29 cellular contexts compared by ENCODE assay signal in the genomic region with DNA sequence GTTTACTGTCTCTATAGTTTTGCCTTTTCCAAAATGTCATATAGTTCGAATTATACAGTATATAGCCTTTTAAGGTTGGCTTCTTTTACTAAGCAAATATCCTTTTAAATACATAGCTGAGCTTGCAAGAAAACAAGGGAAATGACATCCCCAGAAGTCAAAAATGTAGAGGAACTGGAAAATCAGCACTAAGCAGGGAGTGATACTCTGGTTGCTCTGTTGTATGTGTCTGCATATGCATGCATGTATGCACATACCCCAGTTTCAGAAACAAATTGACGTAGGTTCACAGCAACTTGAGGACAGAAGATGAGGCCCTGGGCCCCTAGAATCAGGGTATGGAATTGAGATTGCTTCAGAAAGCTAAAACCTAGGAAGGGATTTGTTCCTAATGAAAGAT.
"Had no signal": no experiment of that assay in that cellular context is flagged by ENCODE, and none has a peak within 500 bp of the region (broad histone marks: within the 10 kb centered on the region; RNA-seq: fewer than 3 reads in every experiment).

No MANE protein-coding gene starts in this region.

- H3K4me3 Mint-ChIP-seq: activated B cell treated with CpG ODN at 0.5 μM for 24 hours; activated CD4-positive, alpha-beta T cell treated with anti-CD3 and anti-CD28 coated beads, Interleukin-2, amount 10 ng/mL, durations not matched to agents 24 days and 14 days; activated CD8-positive, alpha-beta memory T cell treated with anti-CD3 and anti-CD28 coated beads, Interleukin-2, amount 10 ng/mL, durations not matched to agents 7 days and 5 days; activated naive CD4-positive, alpha-beta T cell treated with anti-CD3 and anti-CD28 coated beads, Interleukin-2, amount 50 U/mL, for 24 hours; activated T-cell treated with anti-CD3 and anti-CD28 coated beads, Interleukin-2, amount 50 U/mL, for 24 hours; activated T-helper 1 cell treated with anti-CD3 and anti-CD28 coated beads, Interleukin-12 subunit alpha, Interleukin-12 subunit beta, Interleukin-2, Interleukin-4 antibody, amounts not matched to agents 30 ng/mL and 10 ng/mL and 1 ng/mL, durations not matched to agents 14 hours and 24 hours and 36 hours; central memory CD8-positive, alpha-beta T cell; T-helper 17 cell had no signal

- ATAC-seq: activated CD8-positive, alpha-beta memory T cell treated with anti-CD3 and anti-CD28 coated beads, Interleukin-2, amount 10 ng/mL, durations not matched to agents 7 days and 5 days; body of pancreas; T-helper 17 cell had no signal

- H3K4me1 Mint-ChIP-seq: activated B cell treated with CpG ODN at 0.5 μM for 24 hours; activated CD4-positive, alpha-beta T cell treated with anti-CD3 and anti-CD28 coated beads, Interleukin-2, amount 10 ng/mL, durations not matched to agents 24 days and 14 days; activated CD8-positive, alpha-beta memory T cell treated with anti-CD3 and anti-CD28 coated beads, Interleukin-2, amount 10 ng/mL, durations not matched to agents 7 days and 5 days; activated naive CD4-positive, alpha-beta T cell treated with anti-CD3 and anti-CD28 coated beads, Interleukin-2, amount 50 U/mL, for 24 hours; central memory CD8-positive, alpha-beta T cell; T-helper 17 cell had no signal

- H3K27ac Mint-ChIP-seq: activated B cell treated with CpG ODN at 0.5 μM for 24 hours; activated CD4-positive, alpha-beta T cell treated with anti-CD3 and anti-CD28 coated beads, Interleukin-2, amount 10 ng/mL, durations not matched to agents 24 days and 14 days; activated CD8-positive, alpha-beta memory T cell treated with anti-CD3 and anti-CD28 coated beads, Interleukin-2, amount 10 ng/mL, durations not matched to agents 7 days and 5 days; activated naive CD4-positive, alpha-beta T cell treated with anti-CD3 and anti-CD28 coated beads, Interleukin-2, amount 50 U/mL, for 24 hours; activated T-cell treated with anti-CD3 and anti-CD28 coated beads, Interleukin-2, amount 50 U/mL, for 24 hours; activated T-helper 1 cell treated with anti-CD3 and anti-CD28 coated beads, Interleukin-12 subunit alpha, Interleukin-12 subunit beta, Interleukin-2, Interleukin-4 antibody, amounts not matched to agents 30 ng/mL and 10 ng/mL and 1 ng/mL, durations not matched to agents 14 hours and 24 hours and 36 hours; T-helper 17 cell had no signal

- DNase-seq: activated B cell treated with CpG ODN at 0.5 μM for 24 hours; activated CD4-positive, alpha-beta T cell treated with anti-CD3 and anti-CD28 coated beads for 1 hour; activated CD4-positive, alpha-beta T cell treated with anti-CD3 and anti-CD28 coated beads, Interleukin-2, amount 10 ng/mL, durations not matched to agents 24 days and 14 days; activated CD4-positive, alpha-beta T cell treated with anti-CD3 and anti-CD28 coated beads, Interleukin-2, amount 50 U/mL, for 48 hours; activated CD8-positive, alpha-beta memory T cell treated with anti-CD3 and anti-CD28 coated beads, Interleukin-2, amount 10 ng/mL, durations not matched to agents 7 days and 5 days; activated effector memory CD4-positive, alpha-beta T cell treated with Interleukin-2 at 50 U/mL for 16 hours; activated naive CD4-positive, alpha-beta T cell; activated T-cell treated with anti-CD3 and anti-CD28 coated beads, Interleukin-2, amount 50 U/mL, for 24 hours; body of pancreas; KG1; NCI-H1092; NCI-H1417; NCI-H1930; NCI-H2171 treated with DMSO at 0.1 percent for 48 hours; NCI-H226; NCI-H510A; NCI-H526 treated with DMSO at 0.1 percent for 48 hours; NCI-H82; OCI-M1; Peyer's patch; SHP77; T-helper 17 cell; T-helper 9 cell had no signal

- H3K27me3 ChIP-seq: ascending aorta, body of pancreas, Peyer's patch, SJSA1 had no signal

- H3K4me1 ChIP-seq: ascending aorta, body of pancreas, Peyer's patch, SJSA1 had no signal

- H3K4me3 ChIP-seq: ascending aorta, body of pancreas, Peyer's patch, SJSA1 had no signal

- H3K27me3 Mint-ChIP-seq: activated B cell treated with CpG ODN at 0.5 μM for 24 hours; activated CD4-positive, alpha-beta T cell treated with anti-CD3 and anti-CD28 coated beads, Interleukin-2, amount 10 ng/mL, durations not matched to agents 24 days and 14 days; activated CD8-positive, alpha-beta memory T cell treated with anti-CD3 and anti-CD28 coated beads, Interleukin-2, amount 10 ng/mL, durations not matched to agents 7 days and 5 days; activated naive CD4-positive, alpha-beta T cell treated with anti-CD3 and anti-CD28 coated beads, Interleukin-2, amount 50 U/mL, for 24 hours; activated T-cell treated with anti-CD3 and anti-CD28 coated beads, Interleukin-2, amount 50 U/mL, for 24 hours; central memory CD8-positive, alpha-beta T cell; T-helper 17 cell had no signal

- H3K27ac ChIP-seq: ascending aorta, body of pancreas, Peyer's patch, RWPE1, SJSA1 had no signal

- H3K9me3 Mint-ChIP-seq: activated B cell treated with CpG ODN at 0.5 μM for 24 hours; activated CD4-positive, alpha-beta T cell treated with anti-CD3 and anti-CD28 coated beads, Interleukin-2, amount 10 ng/mL, durations not matched to agents 24 days and 14 days; activated naive CD4-positive, alpha-beta T cell treated with anti-CD3 and anti-CD28 coated beads, Interleukin-2, amount 50 U/mL, for 24 hours; activated T-cell treated with anti-CD3 and anti-CD28 coated beads, Interleukin-2, amount 50 U/mL, for 24 hours; activated T-helper 1 cell treated with anti-CD3 and anti-CD28 coated beads, Interleukin-12 subunit alpha, Interleukin-12 subunit beta, Interleukin-2, Interleukin-4 antibody, amounts not matched to agents 30 ng/mL and 10 ng/mL and 1 ng/mL, durations not matched to agents 14 hours and 24 hours and 36 hours; central memory CD8-positive, alpha-beta T cell had no signal

- H3K9me3 ChIP-seq: ascending aorta, body of pancreas, Peyer's patch, SJSA1 had no signal
